ENCODE assay signal across 10 cellular contexts in the genomic region with DNA sequence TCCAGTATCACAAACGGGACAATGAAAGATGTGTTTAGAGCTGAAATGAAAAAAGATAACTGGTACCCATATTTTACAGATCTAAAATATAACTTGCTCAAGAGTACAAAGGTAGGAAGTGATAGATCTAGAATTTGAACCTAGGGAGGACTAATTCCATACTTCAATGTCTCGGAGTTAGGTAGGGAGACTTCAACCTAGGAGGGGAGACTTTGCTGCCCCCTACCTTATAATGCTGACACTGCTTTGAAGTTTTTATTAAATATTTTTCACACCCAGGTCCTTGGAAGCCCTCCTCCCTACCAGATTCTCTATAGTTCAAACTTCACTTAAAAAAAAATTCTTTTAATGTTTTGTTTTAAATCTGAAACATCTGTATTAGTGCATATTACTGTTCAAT. TPM values are rescaled to one million over a fixed set of nuclear protein-coding genes. Genes with fewer than 3 reads are reported as not detected.
DNase-seq lines count a peak whose midpoint lies in the region; ATAC-seq and TF ChIP-seq lines count a peak whose summit lies in the region.
"Had no signal": no experiment of that assay in that cellular context is flagged by ENCODE, and none has a peak within 500 bp of the region (broad histone marks: within the 10 kb centered on the region; RNA-seq: fewer than 3 reads in every experiment).

No MANE protein-coding gene starts in this region.

- H2AFZ ChIP-seq in hepatocyte, result no peak overlapping the region

- no peaks in the 10 kb centered on the region for H3K9me2 ChIP-seq in hepatocyte (replicated peaks; ENCODE audit: insufficient read depth)

- ATAC-seq in SK-N-SH treated with all-trans-retinoic acid at 6 μM for 48 hours, result peak; percentile 72
- ATAC-seq in GM21717 (IDR thresholded peaks at IDR 0.05; ENCODE audit: unreplicated experiment), result no peak
- no peak for ATAC-seq in GM21390 (IDR thresholded peaks at IDR 0.05; ENCODE audit: unreplicated experiment)
- ATAC-seq in activated T-cell treated with anti-CD3 and anti-CD28 coated beads, Interleukin-2, amount 50 U/mL, for 72 hours (replicated peaks in 1 of 2), result no peak

- peaks cover 3 to 6% of the 10 kb centered on the region in 2 donors for H3K36me3 Mint-ChIP-seq in activated T-cell treated with anti-CD3 and anti-CD28 coated beads, Interleukin-2, amount 50 U/mL, for 72 hours (ENCODE audit: insufficient read depth in 2 of 2)

- 46% methylated on average over 2 of the region's 2 CpGs for WGBS in hepatocyte (ENCODE audit: low lambda C conversion rate, missing lambda C conversion rate)

- no peaks in the 10 kb centered on the region for H3K27me3 Mint-ChIP-seq in activated T-cell treated with anti-CD3 and anti-CD28 coated beads, Interleukin-2, amount 50 U/mL, for 72 hours (ENCODE audit: low read depth)
- H3K27me3 Mint-ChIP-seq: brain had no signal

- H3K4me1 ChIP-seq in hepatocyte (ENCODE audit: insufficient read depth), result no peaks in the 10 kb centered on the region

- H3K4me1 Mint-ChIP-seq in activated T-cell treated with anti-CD3 and anti-CD28 coated beads, Interleukin-2, amount 50 U/mL, for 72 hours (ENCODE audit: low read depth), result peaks cover 27% of the 10 kb centered on the region

- no peak overlapping the region for H3K27ac Mint-ChIP-seq in activated T-cell treated with anti-CD3 and anti-CD28 coated beads, Interleukin-2, amount 50 U/mL, for 72 hours
- H3K27ac Mint-ChIP-seq: brain had no signal

- H3K9me3 Mint-ChIP-seq in activated T-cell treated with anti-CD3 and anti-CD28 coated beads, Interleukin-2, amount 50 U/mL, for 72 hours, result peaks cover 0 to 2% of the 10 kb centered on the region in 2 donors
- H3K9me3 Mint-ChIP-seq: brain had no signal

- no peaks in the 10 kb centered on the region for H3K9me3 ChIP-seq in hepatocyte (ENCODE audit: low read depth)

- H3K4me2 ChIP-seq in hepatocyte, result no peak overlapping the region

- peak; percentile 57 for DNase-seq in A172 (ENCODE audit: low spot score)
- peak; percentile 17 for DNase-seq in GM20000 (ENCODE audit: low spot score)
- DNase-seq in hepatocyte (ENCODE audit: low spot score), result no peak
- DNase-seq in RKO (ENCODE audit: low spot score), result no peak
- no peak for DNase-seq in activated T-cell treated with anti-CD3 and anti-CD28 coated beads, Interleukin-2, amount 50 U/mL, for 72 hours
- DNase-seq: NCI-H510A treated with DMSO at 0.1 percent for 48 hours had no signal

- no peaks in the 10 kb centered on the region for H3K27me3 ChIP-seq in hepatocyte

- no peak overlapping the region for H3K4me3 ChIP-seq in hepatocyte

- TF ChIP-seq CTCF in GM20000 (IDR thresholded peaks at IDR 0.05; ENCODE audit: extremely low read depth, missing control alignments) (peak; percentile 12), hepatocyte (IDR thresholded peaks at IDR 0.05; ENCODE audit: poor library complexity) (peak; percentile 34)

- H3K36me3 ChIP-seq in hepatocyte (replicated peaks; ENCODE audit: insufficient read depth, low read depth), result no peaks in the 10 kb centered on the region

- no peaks in the 10 kb centered on the region for H4K20me1 ChIP-seq in hepatocyte (ENCODE audit: insufficient read depth, poor library complexity, severe bottlenecking)

- H3K4me3 Mint-ChIP-seq in activated T-cell treated with anti-CD3 and anti-CD28 coated beads, Interleukin-2, amount 50 U/mL, for 72 hours, result no peak overlapping the region
- H3K4me3 Mint-ChIP-seq: brain had no signal

- peaks cover 13% of the 10 kb centered on the region for H3K79me2 ChIP-seq in hepatocyte

- no peak overlapping the region for H3K27ac ChIP-seq in hepatocyte

TF ChIP-seq in SK-N-SH treated with all-trans-retinoic acid at 6 μM for 48 hours, 23 proteins besides CTCF, POLR2A, EP300 and RAD21:
- TF ChIP-seq PPARA (CRISPR knock-in tag; IDR thresholded peaks at IDR 0.05; ENCODE audit: borderline replicate concordance), result no peak
- TF ChIP-seq, protein P1, sequence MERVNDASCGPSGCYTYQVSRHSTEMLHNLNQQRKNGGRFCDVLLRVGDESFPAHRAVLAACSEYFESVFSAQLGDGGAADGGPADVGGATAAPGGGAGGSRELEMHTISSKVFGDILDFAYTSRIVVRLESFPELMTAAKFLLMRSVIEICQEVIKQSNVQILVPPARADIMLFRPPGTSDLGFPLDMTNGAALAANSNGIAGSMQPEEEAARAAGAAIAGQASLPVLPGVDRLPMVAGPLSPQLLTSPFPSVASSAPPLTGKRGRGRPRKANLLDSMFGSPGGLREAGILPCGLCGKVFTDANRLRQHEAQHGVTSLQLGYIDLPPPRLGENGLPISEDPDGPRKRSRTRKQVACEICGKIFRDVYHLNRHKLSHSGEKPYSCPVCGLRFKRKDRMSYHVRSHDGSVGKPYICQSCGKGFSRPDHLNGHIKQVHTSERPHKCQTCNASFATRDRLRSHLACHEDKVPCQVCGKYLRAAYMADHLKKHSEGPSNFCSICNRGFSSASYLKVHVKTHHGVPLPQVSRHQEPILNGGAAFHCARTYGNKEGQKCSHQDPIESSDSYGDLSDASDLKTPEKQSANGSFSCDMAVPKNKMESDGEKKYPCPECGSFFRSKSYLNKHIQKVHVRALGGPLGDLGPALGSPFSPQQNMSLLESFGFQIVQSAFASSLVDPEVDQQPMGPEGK (CRISPR knock-in tag; IDR thresholded peaks at IDR 0.05; ENCODE audit: borderline replicate concordance), result no peak
- TF ChIP-seq, protein P2, sequence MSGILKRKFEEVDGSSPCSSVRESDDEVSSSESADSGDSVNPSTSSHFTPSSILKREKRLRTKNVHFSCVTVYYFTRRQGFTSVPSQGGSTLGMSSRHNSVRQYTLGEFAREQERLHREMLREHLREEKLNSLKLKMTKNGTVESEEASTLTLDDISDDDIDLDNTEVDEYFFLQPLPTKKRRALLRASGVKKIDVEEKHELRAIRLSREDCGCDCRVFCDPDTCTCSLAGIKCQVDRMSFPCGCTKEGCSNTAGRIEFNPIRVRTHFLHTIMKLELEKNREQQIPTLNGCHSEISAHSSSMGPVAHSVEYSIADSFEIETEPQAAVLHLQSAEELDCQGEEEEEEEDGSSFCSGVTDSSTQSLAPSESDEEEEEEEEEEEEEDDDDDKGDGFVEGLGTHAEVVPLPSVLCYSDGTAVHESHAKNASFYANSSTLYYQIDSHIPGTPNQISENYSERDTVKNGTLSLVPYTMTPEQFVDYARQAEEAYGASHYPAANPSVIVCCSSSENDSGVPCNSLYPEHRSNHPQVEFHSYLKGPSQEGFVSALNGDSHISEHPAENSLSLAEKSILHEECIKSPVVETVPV (CRISPR knock-in tag; IDR thresholded peaks at IDR 0.05), result no peak
- no peak for TF ChIP-seq SNAI2 (CRISPR knock-in tag; IDR thresholded peaks at IDR 0.05)

RNA-seq across cellular contexts. Expression of a gene that starts 58.0 kb away (rescaled TPM):
- 76.0 and 85.2 TPM in 2 replicates for total RNA-seq in A172 (2014; rRNA removed; shearing (Covaris generic))
- total RNA-seq in hepatocyte, result 52.6 and 60.1 TPM in 2 replicates
- 34.0 and 37.0 TPM in 2 replicates for polyA plus RNA-seq in hepatocyte
- 10 to 100 TPM; 36.6 to 37.6 TPM for total RNA-seq in activated T-cell treated with anti-CD3 and anti-CD28 coated beads, Interleukin-2, amount 50 U/mL, for 72 hours

Comparison
In these comparisons a context has a peak if more than half of its experiments do, and no peak if none do; other contexts are left out.
1. DNase-seq: peak in A172 (single experiment) and GM20000 (single experiment); none in hepatocyte (single experiment), RKO (single experiment) and activated T-cell treated with anti-CD3 and anti-CD28 coated beads, Interleukin-2, amount 50 U/mL, for 72 hours (0 of 2).